ENCODE assay signal across 8 cellular contexts in genomic region chr12:27975222-27976136, GRCh38. TPM values are rescaled to one million over a fixed set of nuclear protein-coding genes. Genes with fewer than 3 reads are reported as not detected.
DNase-seq lines count a peak whose midpoint lies in the region; ATAC-seq and TF ChIP-seq lines count a peak whose summit lies in the region.

No MANE protein-coding gene starts in this region.

- H3K27me3 Mint-ChIP-seq in activated naive CD8-positive, alpha-beta T cell treated with anti-CD3 and anti-CD28 coated beads, Interleukin-2, amount 50 U/mL, for 24 hours, result peaks cover 90% of the 10 kb centered on the region

- H3K9me3 ChIP-seq in heart left ventricle, result no peaks in the 10 kb centered on the region
- no peaks in the 10 kb centered on the region for H3K9me3 ChIP-seq in right atrium auricular region

- peak in 3 of 4 donors; percentile 60 to 68 (median 62) for ATAC-seq in heart left ventricle
- ATAC-seq in activated naive CD8-positive, alpha-beta T cell treated with anti-CD3 and anti-CD28 coated beads, Interleukin-2, amount 50 U/mL, for 24 hours, result peak; percentile 52

- peak in 4 of 5 donors; percentile 17 to 67 (median 36) for DNase-seq in heart left ventricle
- DNase-seq in right atrium auricular region (ENCODE audit: low spot score), result no peak
- DNase-seq in activated naive CD8-positive, alpha-beta T cell treated with anti-CD3 and anti-CD28 coated beads, Interleukin-2, amount 50 U/mL, for 24 hours, result peak; percentile 15
- DNase-seq in kidney epithelial cell (ENCODE audit: low read depth), result no peak
- no peak for DNase-seq in cortex of kidney (lab: John Stamatoyannopoulos, UW)
- no peak for DNase-seq in COLO829 (ENCODE audit: low spot score)
- no peak for DNase-seq in nucleus accumbens (lab: John Stamatoyannopoulos, UW)

- no peak overlapping the region for H3K27ac Mint-ChIP-seq in activated naive CD8-positive, alpha-beta T cell treated with anti-CD3 and anti-CD28 coated beads, Interleukin-2, amount 50 U/mL, for 24 hours

- no peaks in the 10 kb centered on the region for H3K9me3 Mint-ChIP-seq in activated naive CD8-positive, alpha-beta T cell treated with anti-CD3 and anti-CD28 coated beads, Interleukin-2, amount 50 U/mL, for 24 hours

- TF ChIP-seq CTCF in heart left ventricle (IDR thresholded peaks at IDR 0.05) (no peak), right atrium auricular region (IDR thresholded peaks at IDR 0.05) (no peak), kidney epithelial cell (IDR thresholded peaks at IDR 0.05; ENCODE audit: insufficient read depth, low read length, poor library complexity, severe bottlenecking) (no peak)

- H3K4me3 Mint-ChIP-seq in activated naive CD8-positive, alpha-beta T cell treated with anti-CD3 and anti-CD28 coated beads, Interleukin-2, amount 50 U/mL, for 24 hours, result peak overlapping the region; percentile 61

- H3K27me3 ChIP-seq in heart left ventricle, result peaks cover 10 to 69% (median 43%) of the 10 kb centered on the region in 9 donors
- peaks cover 11 to 15% of the 10 kb centered on the region in 2 donors for H3K27me3 ChIP-seq in right atrium auricular region
- peaks cover 28% of the 10 kb centered on the region for H3K27me3 ChIP-seq in kidney epithelial cell (ENCODE audit: control insufficient read depth, insufficient read depth, low read length)

- H3K27ac ChIP-seq in heart left ventricle (no peak overlapping the region), right atrium auricular region (no peak overlapping the region), urinary bladder (ENCODE audit: low read depth) (no peak overlapping the region)

- H3K36me3 ChIP-seq in heart left ventricle (no peaks in the 10 kb centered on the region), right atrium auricular region (no peaks in the 10 kb centered on the region), kidney epithelial cell (ENCODE audit: control insufficient read depth, insufficient read depth, low read length) (no peaks in the 10 kb centered on the region), urinary bladder (ENCODE audit: insufficient read depth) (no peaks in the 10 kb centered on the region)

- WGBS in heart left ventricle, 4 donors, result 1 to 2% (median 1%) methylated on average over 47 to 61 of the region's 61 CpGs
- under 1% methylated on average over 61 of the region's 61 CpGs for WGBS in urinary bladder

- H3K4me1 ChIP-seq in heart left ventricle (peaks cover 0 to 22% (median 1%) of the 10 kb centered on the region in 12 donors), right atrium auricular region (peaks cover 0 to 20% of the 10 kb centered on the region in 2 donors), urinary bladder (ENCODE audit: insufficient read depth) (no peaks in the 10 kb centered on the region)

- H3K4me1 Mint-ChIP-seq in activated naive CD8-positive, alpha-beta T cell treated with anti-CD3 and anti-CD28 coated beads, Interleukin-2, amount 50 U/mL, for 24 hours, result peaks cover 11% of the 10 kb centered on the region

- H3K4me3 ChIP-seq in heart left ventricle, result peak overlapping the region in 10 of 12 donors; percentile 3 to 49 (median 38)
- peak overlapping the region in 1 of 2 donors; percentile 36 for H3K4me3 ChIP-seq in right atrium auricular region
- H3K4me3 ChIP-seq in kidney epithelial cell (ENCODE audit: low read depth, low read length), result peak overlapping the region; percentile 36
- peak overlapping the region; percentile 37 for H3K4me3 ChIP-seq in urinary bladder (ENCODE audit: low read depth, low read length)

- no peaks in the 10 kb centered on the region for H3K36me3 Mint-ChIP-seq in activated naive CD8-positive, alpha-beta T cell treated with anti-CD3 and anti-CD28 coated beads, Interleukin-2, amount 50 U/mL, for 24 hours (ENCODE audit: low read depth)

- TF ChIP-seq POLR2A in heart left ventricle (IDR thresholded peaks at IDR 0.05), result no peak

- intact Hi-C loops in heart left ventricle (cut with DNase I), result loop anchor here in 4 of 10 donors (10.0 kb wide), 2 partner anchors 199 to 899 kb away; no protein-coding TSS in a partner anchor

RNA-seq across cellular contexts. Expression of gene PTHLH, which starts 2.9 kb away (rescaled TPM):
- total RNA-seq in heart left ventricle (1 to 10 TPM in 5 of 9 donors, under 1 TPM in 4; 0.25 to 3.7 (median 1.1) TPM), right atrium auricular region (10 to 100 TPM in 1 of 2 donors, under 1 TPM in 1; 0.63 to 67.6 TPM), kidney epithelial cell (2.1 and 2.7 TPM in 2 replicates), urinary bladder (13.7 TPM)
- polyA plus RNA-seq in heart left ventricle (1 to 10 TPM in 1 of 2 donors, under 1 TPM in 1; 0.53 to 1.4 TPM), urinary bladder (7.5 TPM)

Comparison
In these comparisons a context has a peak if more than half of its experiments do, and no peak if none do; other contexts are left out.
1. DNase-seq: peak in heart left ventricle (4 of 5) and activated naive CD8-positive, alpha-beta T cell treated with anti-CD3 and anti-CD28 coated beads, Interleukin-2, amount 50 U/mL, for 24 hours (single experiment); none in right atrium auricular region (single experiment), kidney epithelial cell (single experiment), cortex of kidney (single experiment), COLO829 (single experiment) and nucleus accumbens (0 of 56).